20 cellular contexts compared by ENCODE assay signal in genomic region chr17:69284646-69285045, GRCh38. TPM values are rescaled to one million over a fixed set of nuclear protein-coding genes. Genes with fewer than 3 reads are reported as not detected.
A peak's percentile ranks its signal among the peaks of the same experiment; 100 is the strongest.
DNase-seq lines count a peak whose midpoint lies in the region; ATAC-seq, FAIRE-seq and TF ChIP-seq lines count a peak whose summit lies in the region.
"Had no signal": no experiment of that assay in that cellular context is flagged by ENCODE, and none has a peak within 500 bp of the region (broad histone marks: within the 10 kb centered on the region; RNA-seq: fewer than 3 reads in every experiment).

No MANE protein-coding gene starts in this region.

- intact Hi-C loops in HepG2 (cut with micrococcal nuclease; ENCODE audit: unreplicated experiment) = no loop called here
- intact Hi-C loops in right lobe of liver (cut with DNase I) = no loop called here
- intact Hi-C loops in K562 (cut with micrococcal nuclease) = no loop called here
- intact Hi-C loops in activated CD4-positive, alpha-beta memory T cell treated with anti-CD3 and anti-CD28 coated beads for 36 hours (cut with micrococcal nuclease) = no loop called here

- in situ Hi-C loops in HepG2 (cut with HindIII; ENCODE audit: extremely low pct_ligation_motif_present, low pct_unique_long_range_greater_than_20kb) (no loop called here), K562 (cut with MboI) (no loop called here)

- no peak overlapping the region for H3K4me3 Mint-ChIP-seq in activated CD4-positive, alpha-beta memory T cell treated with anti-CD3 and anti-CD28 coated beads for 36 hours
- H3K4me3 Mint-ChIP-seq: B cell; CD4-positive, alpha-beta T cell; CD8-positive, alpha-beta T cell had no signal

- no peaks in the 10 kb centered on the region for H3K4me1 Mint-ChIP-seq in activated CD4-positive, alpha-beta memory T cell treated with anti-CD3 and anti-CD28 coated beads for 36 hours (ENCODE audit: low read depth)
- H3K4me1 Mint-ChIP-seq: B cell had no signal

- no peaks in the 10 kb centered on the region for H3K36me3 ChIP-seq in HepG2 (replicated peaks in 1 of 2; ENCODE audit: control insufficient read depth in 1 of 2, insufficient read depth in 2 of 2, low read length in 2 of 2)
- H3K36me3 ChIP-seq in right lobe of liver = peaks cover 0 to 53% (median 11%) of the 10 kb centered on the region in 4 donors
- no peaks in the 10 kb centered on the region for H3K36me3 ChIP-seq in K562 (ENCODE audit: control insufficient read depth, insufficient read depth, low read length)

- no peak for TF ChIP-seq RAD21 in HepG2 (CRISPR knock-in tag; IDR thresholded peaks at IDR 0.05)
- no peak for TF ChIP-seq RAD21 in K562 (CRISPR knock-in tag; conservative IDR thresholded peaks at IDR 0.05 in 1 of 2, IDR thresholded peaks at IDR 0.05 in 1 of 2)

- H3K27ac ChIP-seq in HepG2 (ENCODE audit: extremely low read length, insufficient read depth, low read length) = no peak overlapping the region
- H3K27ac ChIP-seq in right lobe of liver = no peak overlapping the region
- no peak overlapping the region for H3K27ac ChIP-seq in K562 (ENCODE audit: extremely low read depth, low read depth, low read length)
- H3K27ac ChIP-seq: BLaER1 treated with 17β-estradiol and CSF1 and Interleukin-3, amounts not matched to agents 10 nM and 100 nM; C4-2B had no signal

- H3K9me1 ChIP-seq in K562 (ENCODE audit: control insufficient read depth, insufficient read depth, low read length) = no peaks in the 10 kb centered on the region

- TF ChIP-seq CTCF in HepG2 (CRISPR knock-in tag; IDR thresholded peaks at IDR 0.05) (no peak), right lobe of liver (IDR thresholded peaks at IDR 0.05) (no peak), K562 (IDR thresholded peaks at IDR 0.05 in 2 of 3, conservative IDR thresholded peaks at IDR 0.05 in 1 of 3; ENCODE audit: insufficient read depth in 2 of 3, low read depth in 1 of 3, low read length in 3 of 3) (no peak)

- BruUV-seq in HepG2 (replicated peaks; lab: Mats Ljungman, UMichigan) (no TSS peak), K562 (replicated peaks; lab: Mats Ljungman, UMichigan) (no TSS peak)

- POLR2A ChIA-PET in HepG2 (lab: Yijun Ruan, JAX) (no interaction called here), K562 (lab: Yijun Ruan, JAX) (no interaction called here)
- POLR2A ChIA-PET in activated CD4-positive, alpha-beta memory T cell treated with anti-CD3 and anti-CD28 coated beads for 36 hours (lab: Charles Lee) = interaction anchor here (0.6 kb wide), 1 partner anchor 89 kb away, joined by 3 read pairs; no protein-coding TSS in a partner anchor

- no peaks in the 10 kb centered on the region for H3K27me3 ChIP-seq in HepG2 (ENCODE audit: control insufficient read depth in 1 of 2, insufficient read depth in 2 of 2, low read length in 2 of 2)
- no peaks in the 10 kb centered on the region for H3K27me3 ChIP-seq in right lobe of liver
- no peaks in the 10 kb centered on the region for H3K27me3 ChIP-seq in K562 (ENCODE audit: control insufficient read depth in 2 of 2, insufficient read depth in 2 of 2, low read length in 2 of 2)
- H3K27me3 ChIP-seq: BLaER1 treated with 17β-estradiol and CSF1 and Interleukin-3, amounts not matched to agents 10 nM and 100 nM had no signal

- H3K9ac ChIP-seq in HepG2 (ENCODE audit: insufficient read depth, low read depth, low read length) (no peak overlapping the region), K562 (ENCODE audit: insufficient read depth in 1 of 2, low read depth in 2 of 2, low read length in 2 of 2) (no peak overlapping the region)
- H3K9ac ChIP-seq: BLaER1 treated with 17β-estradiol and CSF1 and Interleukin-3, amounts not matched to agents 10 nM and 100 nM had no signal

- no peaks in the 10 kb centered on the region for H3K27me3 Mint-ChIP-seq in activated CD4-positive, alpha-beta memory T cell treated with anti-CD3 and anti-CD28 coated beads for 36 hours
- H3K27me3 Mint-ChIP-seq: B cell; CD4-positive, alpha-beta T cell had no signal

- no peak for ATAC-seq in HepG2
- ATAC-seq in right lobe of liver = no peak
- no peak for ATAC-seq in K562
- ATAC-seq: CD8-positive, alpha-beta T cell had no signal

- H2AFZ ChIP-seq in HepG2 (ENCODE audit: low read length) = no peak overlapping the region
- no peak overlapping the region for H2AFZ ChIP-seq in K562 (ENCODE audit: low read depth, low read length)

- H3K4me1 ChIP-seq in HepG2 (ENCODE audit: insufficient read depth, low read length) (no peaks in the 10 kb centered on the region), right lobe of liver (no peaks in the 10 kb centered on the region), K562 (replicated peaks in 1 of 2; ENCODE audit: control insufficient read depth in 2 of 2, insufficient read depth in 2 of 2, low read length in 2 of 2) (no peaks in the 10 kb centered on the region)
- H3K4me1 ChIP-seq: Caco-2 had no signal

- no peak for TF ChIP-seq POLR2A in HepG2 (IDR thresholded peaks at IDR 0.05; ENCODE audit: insufficient read depth in 1 of 2, low read depth in 2 of 2, low read length in 2 of 2)
- no peak for TF ChIP-seq POLR2A in right lobe of liver (IDR thresholded peaks at IDR 0.05)
- TF ChIP-seq POLR2A in K562 (conservative IDR thresholded peaks at IDR 0.05) = no peak

- H3K9me3 ChIP-seq in HepG2 (ENCODE audit: low read length) = no peaks in the 10 kb centered on the region
- no peaks in the 10 kb centered on the region for H3K9me3 ChIP-seq in right lobe of liver
- H3K9me3 ChIP-seq in K562 (replicated peaks; ENCODE audit: control insufficient read depth, insufficient read depth, low read depth, low read length) = no peaks in the 10 kb centered on the region
- H3K9me3 ChIP-seq: BLaER1 treated with 17β-estradiol and CSF1 and Interleukin-3, amounts not matched to agents 10 nM and 100 nM; Caco-2 had no signal

- H3K9me3 Mint-ChIP-seq in activated CD4-positive, alpha-beta memory T cell treated with anti-CD3 and anti-CD28 coated beads for 36 hours = no peaks in the 10 kb centered on the region
- H3K9me3 Mint-ChIP-seq: CD4-positive, alpha-beta T cell; CD8-positive, alpha-beta T cell had no signal

- no peak for DNase-seq in HepG2 (ENCODE audit: low spot score)
- no peak for DNase-seq in right lobe of liver
- DNase-seq in Ammon's horn (ENCODE audit: low spot score) = peak; percentile 3
- DNase-seq in K562 (ENCODE audit: extremely low read depth in 1 of 4, low spot score in 3 of 4) = no peak
- DNase-seq in AML-193 (lab: John Stamatoyannopoulos, UW) = no peak
- no peak for DNase-seq in SW480 (ENCODE audit: low spot score)
- no peak for DNase-seq in activated CD4-positive, alpha-beta memory T cell treated with anti-CD3 and anti-CD28 coated beads for 36 hours
- DNase-seq: 8988T; Caco-2; Calu3; CD4-positive, alpha-beta T cell; CD8-positive, alpha-beta T cell; DMS79 treated with DMSO at 0.1 percent for 48 hours; GF-D8 had no signal

- WGBS in HepG2 (ENCODE audit: low lambda C conversion rate) = 94% methylated on average over 2 of the region's 2 CpGs
- 100% methylated on average over 2 of the region's 2 CpGs for WGBS in right lobe of liver (ENCODE audit: insufficient coverage, low coverage, low lambda C conversion rate, missing lambda C conversion rate)
- WGBS in K562 (ENCODE audit: insufficient coverage, low coverage, missing lambda C conversion rate) = 17% methylated on average over 2 of the region's 2 CpGs

- FAIRE-seq in HepG2 (lab: Jason Lieb, UNC) = no peak
- no peak for FAIRE-seq in K562 (lab: Jason Lieb, UNC)
- FAIRE-seq: D721Med, GM12891, GM19239 had no signal

- H3K79me2 ChIP-seq in HepG2 (ENCODE audit: insufficient read depth, low read length) (no peaks in the 10 kb centered on the region), K562 (ENCODE audit: control insufficient read depth, insufficient read depth, low read length) (no peaks in the 10 kb centered on the region)

- no peak overlapping the region for H3K4me3 ChIP-seq in HepG2 (replicated peaks in 1 of 3; ENCODE audit: insufficient read depth in 1 of 3, low read depth in 2 of 3, low read length in 3 of 3)
- no peak overlapping the region for H3K4me3 ChIP-seq in right lobe of liver
- no peak overlapping the region for H3K4me3 ChIP-seq in K562
- H3K4me3 ChIP-seq: BLaER1 treated with 17β-estradiol and CSF1 and Interleukin-3, amounts not matched to agents 10 nM and 100 nM had no signal

- H4K20me1 ChIP-seq in HepG2 (ENCODE audit: insufficient read depth, low read length) = no peaks in the 10 kb centered on the region
- no peaks in the 10 kb centered on the region for H4K20me1 ChIP-seq in K562 (replicated peaks; ENCODE audit: control insufficient read depth, insufficient read depth, low read length)
- H4K20me1 ChIP-seq: BLaER1 treated with 17β-estradiol and CSF1 and Interleukin-3, amounts not matched to agents 10 nM and 100 nM had no signal

- TF ChIP-seq EP300 in HepG2 (IDR thresholded peaks at IDR 0.05; ENCODE audit: low read depth in 2 of 2, low read length in 2 of 2) (no peak), HepG2 (CRISPR knock-in tag; IDR thresholded peaks at IDR 0.05; ENCODE audit: borderline replicate concordance) (no peak), K562 (IDR thresholded peaks at IDR 0.05; ENCODE audit: low read length) (no peak)

- CTCF ChIA-PET in HepG2 (lab: Yijun Ruan, JAX; ENCODE audit: low intra/inter-chr PET ratio, low total read pairs) (no interaction called here), K562 (lab: Yijun Ruan, JAX; ENCODE audit: low intra/inter-chr PET ratio) (no interaction called here)
- CTCF ChIA-PET in activated CD4-positive, alpha-beta memory T cell treated with anti-CD3 and anti-CD28 coated beads for 36 hours (lab: Charles Lee) = no interaction called here

- H3K4me2 ChIP-seq in HepG2 (ENCODE audit: low read depth, low read length) (no peak overlapping the region), K562 (ENCODE audit: insufficient read depth, low read length) (no peak overlapping the region)
- H3K4me2 ChIP-seq: BLaER1 treated with 17β-estradiol and CSF1 and Interleukin-3, amounts not matched to agents 10 nM and 100 nM had no signal

- peaks cover 40% of the 10 kb centered on the region for H3K36me3 Mint-ChIP-seq in activated CD4-positive, alpha-beta memory T cell treated with anti-CD3 and anti-CD28 coated beads for 36 hours

- no peak overlapping the region for H3K27ac Mint-ChIP-seq in activated CD4-positive, alpha-beta memory T cell treated with anti-CD3 and anti-CD28 coated beads for 36 hours
- H3K27ac Mint-ChIP-seq: B cell; CD4-positive, alpha-beta T cell; CD8-positive, alpha-beta T cell had no signal

RNA-seq across cellular contexts. Expression of gene ABCA5, which starts 42.3 kb away (rescaled TPM):
- total RNA-seq in HepG2 (2016; rRNA removed; fragmentation: Illumina TruSeq; extraction: Trizol) (6.0 and 10.1 TPM in 2 replicates), right lobe of liver (10 to 100 TPM; 34.5 to 58.2 (median 46.7) TPM), K562 (2014; rRNA removed) (0.73 and 1.1 TPM in 2 replicates), K562 (2014; rRNA removed; fragmentation: Illumina TruSeq; extraction: Trizol) (1.7 and 2.2 TPM in 2 replicates), K562 (2015; rRNA removed; fragmentation: Illumina TruSeq; extraction: Trizol) (1.1 and 1.4 TPM in 2 replicates), K562 (2021) (1.2 and 2.3 TPM in 2 replicates)
- 1.9 and 2.6 TPM in 2 replicates for total RNA-seq in HepG2 (2016; cell fraction: cytosol; rRNA removed; fragmentation: Illumina TruSeq; extraction: Trizol; ENCODE audit: low read depth)
- total RNA-seq in HepG2 (2016; cell fraction: insoluble cytoplasmic fraction; rRNA removed; fragmentation: Illumina TruSeq; extraction: Trizol) = 4.9 and 9.3 TPM in 2 replicates
- 2.6 and 2.9 TPM in 2 replicates for total RNA-seq in HepG2 (2016; cell fraction: membrane; rRNA removed; fragmentation: Illumina TruSeq; extraction: Trizol)
- 19.5 and 19.7 TPM in 2 replicates for total RNA-seq in HepG2 (2016; cell fraction: nucleus; rRNA removed; fragmentation: Illumina TruSeq; extraction: Trizol)
- polyA plus RNA-seq in HepG2 (2011; rRNA removed) (9.7 and 12.2 TPM in 2 replicates), K562 (2011; rRNA removed) (1.9 TPM in 2 replicates), K562 (2014; fragmentation: Illumina TruSeq; extraction: Trizol) (0.74 and 1.1 TPM in 2 replicates), K562 (2014; fragmentation: Nextera tagmentation; extraction: Ambion mirVana) (1 to 10 TPM in 1 of 2 experiments, under 1 TPM in 1; 0.84 to 2.1 TPM), K562 (2014; rRNA removed) (0.76 and 2.0 TPM in 2 replicates)
- 1.8 and 3.9 TPM in 2 replicates for polyA plus RNA-seq in HepG2 (2011; cell fraction: cytosol; rRNA removed)
- polyA plus RNA-seq in HepG2 (2011; cell fraction: nucleus; rRNA removed) = 14.0 and 24.2 TPM in 2 replicates
- 8.8 and 15.2 TPM in 2 replicates for polyA plus RNA-seq in HepG2 (2012)
- polyA plus RNA-seq in HepG2 (2016; cell fraction: cytosol; fragmentation: Illumina TruSeq; extraction: Trizol; ENCODE audit: low read depth) = 0.17 and 0.29 TPM in 2 replicates
- polyA plus RNA-seq in HepG2 (2016; cell fraction: insoluble cytoplasmic fraction; fragmentation: Illumina TruSeq; extraction: Trizol; ENCODE audit: low read depth) = 2.8 and 3.6 TPM in 2 replicates
- polyA plus RNA-seq in HepG2 (2016; cell fraction: membrane; fragmentation: Illumina TruSeq; extraction: Trizol; ENCODE audit: low read depth) = 0.65 and 0.66 TPM in 2 replicates
- polyA plus RNA-seq in HepG2 (2016; cell fraction: nucleus; fragmentation: Illumina TruSeq; extraction: Trizol; ENCODE audit: insufficient read depth, low read depth) = 23.0 and 23.5 TPM in 2 replicates
- 6.0 and 10.0 TPM in 2 replicates for polyA minus RNA-seq in HepG2 (2011; rRNA and poly(A)+ RNA removed; ENCODE audit: low replicate concordance)
- 4.8 TPM in 2 replicates for polyA minus RNA-seq in HepG2 (2011; cell fraction: cytosol; rRNA and poly(A)+ RNA removed)
- polyA minus RNA-seq in HepG2 (2011; cell fraction: nucleus; rRNA and poly(A)+ RNA removed) = 53.8 and 78.1 TPM in 2 replicates
- 6.5 and 18.8 TPM in 2 replicates for total RNA-seq in K562 (2011; cell fraction: chromatin; rRNA removed; ENCODE audit: low replicate concordance)
- total RNA-seq in K562 (2011; cell fraction: nucleolus; rRNA removed) = 2.0 and 2.9 TPM in 2 replicates
- 9.6 and 19.0 TPM in 2 replicates for total RNA-seq in K562 (2011; cell fraction: nucleoplasm; rRNA removed)
- 0.12 and 0.27 TPM in 2 replicates for polyA plus RNA-seq in K562 (2011; cell fraction: cytosol; rRNA removed)
- 2.5 and 4.3 TPM in 2 replicates for polyA plus RNA-seq in K562 (2011; cell fraction: nucleus; rRNA removed)
- 0.48 and 1.4 TPM in 2 replicates for polyA plus RNA-seq in K562 (2012)
- 2.7 and 3.1 TPM in 2 replicates for polyA minus RNA-seq in K562 (2011; rRNA and poly(A)+ RNA removed)
- polyA minus RNA-seq in K562 (2011; cell fraction: cytosol; rRNA and poly(A)+ RNA removed) = 0.86 and 1.1 TPM in 2 replicates
- 2.7 and 4.1 TPM in 2 replicates for polyA minus RNA-seq in K562 (2011; cell fraction: nucleus; rRNA and poly(A)+ RNA removed)
- total RNA-seq in activated CD4-positive, alpha-beta memory T cell treated with anti-CD3 and anti-CD28 coated beads for 36 hours = 10 to 100 TPM; 12.8 to 13.0 TPM

RNA-seq across cellular contexts. Expression of gene ABCA10, which starts 56.0 kb away (rescaled TPM):
- total RNA-seq in HepG2 (2016; rRNA removed; fragmentation: Illumina TruSeq; extraction: Trizol) (0.02 TPM in 1 of 2 replicates, not detected in the other), right lobe of liver (1 to 10 TPM; 1.7 to 4.0 (median 2.0) TPM), K562 (2014; rRNA removed) (0.12 and 0.45 TPM in 2 replicates), K562 (2014; rRNA removed; fragmentation: Illumina TruSeq; extraction: Trizol) (0.15 TPM in 1 of 2 replicates, not detected in the other), K562 (2015; rRNA removed; fragmentation: Illumina TruSeq; extraction: Trizol) (not detected in 2 replicates), K562 (2021) (0.09 and 0.16 TPM in 2 replicates)
- total RNA-seq in HepG2 (2016; cell fraction: cytosol; rRNA removed; fragmentation: Illumina TruSeq; extraction: Trizol; ENCODE audit: low read depth) = 0.09 TPM in 1 of 2 replicates, not detected in the other
- total RNA-seq in HepG2 (2016; cell fraction: insoluble cytoplasmic fraction; rRNA removed; fragmentation: Illumina TruSeq; extraction: Trizol) = 0.17 TPM in 1 of 2 replicates, not detected in the other
- total RNA-seq in HepG2 (2016; cell fraction: membrane; rRNA removed; fragmentation: Illumina TruSeq; extraction: Trizol) = 0.28 and 0.53 TPM in 2 replicates
- 0.12 and 0.13 TPM in 2 replicates for total RNA-seq in HepG2 (2016; cell fraction: nucleus; rRNA removed; fragmentation: Illumina TruSeq; extraction: Trizol)
- polyA plus RNA-seq in HepG2 (2011; rRNA removed) (0.08 and 0.12 TPM in 2 replicates), K562 (2011; rRNA removed) (0.03 and 0.04 TPM in 2 replicates), K562 (2014; fragmentation: Illumina TruSeq; extraction: Trizol) (0.15 TPM in 1 of 2 replicates, not detected in the other), K562 (2014; fragmentation: Nextera tagmentation; extraction: Ambion mirVana) (under 1 TPM; 0.13 to 0.17 TPM), K562 (2014; rRNA removed) (0.36 TPM in 1 of 2 replicates, not detected in the other)
- polyA plus RNA-seq in HepG2 (2011; cell fraction: cytosol; rRNA removed) = not detected in 2 replicates
- polyA plus RNA-seq in HepG2 (2011; cell fraction: nucleus; rRNA removed) = 0.32 and 0.68 TPM in 2 replicates
- polyA plus RNA-seq in HepG2 (2012) = 0.27 and 0.56 TPM in 2 replicates
- not detected in 2 replicates for polyA plus RNA-seq in HepG2 (2016; cell fraction: cytosol; fragmentation: Illumina TruSeq; extraction: Trizol; ENCODE audit: low read depth)
- polyA plus RNA-seq in HepG2 (2016; cell fraction: insoluble cytoplasmic fraction; fragmentation: Illumina TruSeq; extraction: Trizol; ENCODE audit: low read depth) = not detected in 2 replicates
- not detected in 2 replicates for polyA plus RNA-seq in HepG2 (2016; cell fraction: membrane; fragmentation: Illumina TruSeq; extraction: Trizol; ENCODE audit: low read depth)
- polyA plus RNA-seq in HepG2 (2016; cell fraction: nucleus; fragmentation: Illumina TruSeq; extraction: Trizol; ENCODE audit: insufficient read depth, low read depth) = 0.21 and 0.51 TPM in 2 replicates
- 0.14 and 0.19 TPM in 2 replicates for polyA minus RNA-seq in HepG2 (2011; rRNA and poly(A)+ RNA removed; ENCODE audit: low replicate concordance)
- not detected in 2 replicates for polyA minus RNA-seq in HepG2 (2011; cell fraction: cytosol; rRNA and poly(A)+ RNA removed)
- 1.2 and 1.5 TPM in 2 replicates for polyA minus RNA-seq in HepG2 (2011; cell fraction: nucleus; rRNA and poly(A)+ RNA removed)
- total RNA-seq in K562 (2011; cell fraction: chromatin; rRNA removed; ENCODE audit: low replicate concordance) = 0.16 TPM in 1 of 2 replicates, not detected in the other
- not detected in 2 replicates for total RNA-seq in K562 (2011; cell fraction: nucleolus; rRNA removed)
- total RNA-seq in K562 (2011; cell fraction: nucleoplasm; rRNA removed) = not detected in 2 replicates
- polyA plus RNA-seq in K562 (2011; cell fraction: cytosol; rRNA removed) = 0.03 and 0.04 TPM in 2 replicates
- 0.08 TPM in 1 of 2 replicates, not detected in the other for polyA plus RNA-seq in K562 (2011; cell fraction: nucleus; rRNA removed)
- 0.05 and 0.10 TPM in 2 replicates for polyA plus RNA-seq in K562 (2012)
- not detected in 2 replicates for polyA minus RNA-seq in K562 (2011; rRNA and poly(A)+ RNA removed)
- polyA minus RNA-seq in K562 (2011; cell fraction: cytosol; rRNA and poly(A)+ RNA removed) = not detected in 2 replicates
- 0.11 TPM in 1 of 2 replicates, not detected in the other for polyA minus RNA-seq in K562 (2011; cell fraction: nucleus; rRNA and poly(A)+ RNA removed)
- total RNA-seq in activated CD4-positive, alpha-beta memory T cell treated with anti-CD3 and anti-CD28 coated beads for 36 hours = under 1 TPM; 0.22 to 0.38 TPM
- total RNA-seq: Caco-2 had no signal

Comparison
In these comparisons a context has a peak if more than half of its experiments do, and no peak if none do; other contexts are left out.
1. Of the 241 proteins assayed by ChIP-seq in both HepG2 and K562: peak only in HepG2: MAFK; only in K562: MAFG; in both: MAFF; in neither: 238.